Comparison of ENCODE assay signal across 29 cellular contexts in genomic region chr17:13749566-13750235, GRCh38.
DNase-seq lines count a peak whose midpoint lies in the region; ATAC-seq lines count a peak whose summit lies in the region.
"Had no signal": no experiment of that assay in that cellular context is flagged by ENCODE, and none has a peak within 500 bp of the region (broad histone marks: within the 10 kb centered on the region; RNA-seq: fewer than 3 reads in every experiment).

No MANE protein-coding gene starts in this region.

- H2AK5ac ChIP-seq in neuronal stem cell (ENCODE audit: low read depth, low read length) = no peak overlapping the region

- H3K79me2 ChIP-seq in Karpas-422 (ENCODE audit: low read length) = no peaks in the 10 kb centered on the region

- no peak overlapping the region for H4K91ac ChIP-seq in neuronal stem cell (ENCODE audit: low read depth, low read length, poor library complexity)

- H3K4ac ChIP-seq in neuronal stem cell (ENCODE audit: low read length) = no peak overlapping the region

- no peak overlapping the region for H2BK15ac ChIP-seq in neuronal stem cell (ENCODE audit: low read length)

- no peak overlapping the region for H4K8ac ChIP-seq in neuronal stem cell (ENCODE audit: low read depth, low read length)

- no peak overlapping the region for H3K14ac ChIP-seq in neuronal stem cell (ENCODE audit: low read length)

- peak; percentile 36 for DNase-seq in EH (ENCODE audit: low read depth)
- DNase-seq in OCI-M1 (lab: John Stamatoyannopoulos, UW) = peak; percentile 74
- DNase-seq in iPS-NIHi7 (ENCODE audit: extremely low spot score) = peak; percentile 17
- no peak for DNase-seq in neuronal stem cell (ENCODE audit: low spot score)
- DNase-seq in Kasumi-1 (lab: John Stamatoyannopoulos, UW) = no peak
- no peak for DNase-seq in activated CD4-positive, alpha-beta T cell treated with anti-CD3 and anti-CD28 coated beads for 36 hours
- DNase-seq in activated CD4-positive, alpha-beta T cell treated with anti-CD3 and anti-CD28 coated beads, Interleukin-2, amount 10 ng/mL, durations not matched to agents 24 days and 14 days = no peak
- no peak for DNase-seq in Karpas-422
- DNase-seq: activated CD4-positive, alpha-beta T cell treated with anti-CD3 and anti-CD28 coated beads, Interleukin-2, amount 50 U/mL, for 48 hours; activated naive CD4-positive, alpha-beta T cell; activated naive CD8-positive, alpha-beta T cell treated with anti-CD3 and anti-CD28 coated beads, Interleukin-2, amount 50 U/mL, for 24 hours; activated T-cell treated with anti-CD3 and anti-CD28 coated beads, Interleukin-2, amount 50 U/mL, for 72 hours; C1 segment of cervical spinal cord; caudate nucleus; cortex of kidney; DMS79; effector memory CD8-positive, alpha-beta T cell; erythroblast; GOT3; head of caudate nucleus; KBM-7; MG63; NCI-H1930; NCI-H526; psoas muscle; sigmoid colon; stimulated activated CD4-positive, alpha-beta T cell treated with anti-CD3 and anti-CD28 coated beads, Interleukin-4, amount 100 ng/mL, for 24 hours; thyroid gland had no signal

- no peak overlapping the region for H2BK120ac ChIP-seq in neuronal stem cell (ENCODE audit: low read depth, low read length)

- no peaks in the 10 kb centered on the region for H3K79me1 ChIP-seq in neuronal stem cell (ENCODE audit: low read depth, low read length)

- H3K36me3 Mint-ChIP-seq in activated CD4-positive, alpha-beta T cell treated with anti-CD3 and anti-CD28 coated beads for 36 hours (ENCODE audit: low read depth) = no peaks in the 10 kb centered on the region
- H3K36me3 Mint-ChIP-seq in activated CD4-positive, alpha-beta T cell treated with anti-CD3 and anti-CD28 coated beads, Interleukin-2, amount 10 ng/mL, durations not matched to agents 24 days and 14 days (ENCODE audit: low read depth) = no peaks in the 10 kb centered on the region

- no peak overlapping the region for H3K4me3 Mint-ChIP-seq in activated CD4-positive, alpha-beta T cell treated with anti-CD3 and anti-CD28 coated beads for 36 hours
- H3K4me3 Mint-ChIP-seq in activated CD4-positive, alpha-beta T cell treated with anti-CD3 and anti-CD28 coated beads, Interleukin-2, amount 10 ng/mL, durations not matched to agents 24 days and 14 days = no peak overlapping the region
- H3K4me3 Mint-ChIP-seq: activated naive CD8-positive, alpha-beta T cell treated with anti-CD3 and anti-CD28 coated beads, Interleukin-2, amount 50 U/mL, for 24 hours; activated T-cell treated with anti-CD3 and anti-CD28 coated beads, Interleukin-2, amount 50 U/mL, for 72 hours; effector memory CD8-positive, alpha-beta T cell had no signal

- H3K23ac ChIP-seq in neuronal stem cell (ENCODE audit: low read depth, low read length, poor library complexity) = no peak overlapping the region

- peaks cover 4 to 9% of the 10 kb centered on the region in 2 donors for H3K4me1 ChIP-seq in neuronal stem cell (ENCODE audit: control insufficient read depth in 2 of 2, insufficient read depth in 1 of 2, low read depth in 1 of 2, low read length in 2 of 2)
- H3K4me1 ChIP-seq in Karpas-422 (ENCODE audit: low read length) = no peaks in the 10 kb centered on the region
- H3K4me1 ChIP-seq: psoas muscle, sigmoid colon, thyroid gland had no signal

- ATAC-seq in activated CD4-positive, alpha-beta T cell treated with anti-CD3 and anti-CD28 coated beads for 36 hours = no peak
- ATAC-seq: activated naive CD8-positive, alpha-beta T cell treated with anti-CD3 and anti-CD28 coated beads, Interleukin-2, amount 50 U/mL, for 24 hours; activated T-cell treated with anti-CD3 and anti-CD28 coated beads, Interleukin-2, amount 50 U/mL, for 72 hours; effector memory CD8-positive, alpha-beta T cell; psoas muscle had no signal

- H3K27me3 ChIP-seq in neuronal stem cell (ENCODE audit: control insufficient read depth in 3 of 3, insufficient read depth in 3 of 3, low read depth in 1 of 3, low read length in 3 of 3) = no peaks in the 10 kb centered on the region
- H3K27me3 ChIP-seq in Karpas-422 (ENCODE audit: low read length) = no peaks in the 10 kb centered on the region
- H3K27me3 ChIP-seq: MG63, sigmoid colon, thyroid gland had no signal

- CTCF ChIA-PET in activated CD4-positive, alpha-beta T cell treated with anti-CD3 and anti-CD28 coated beads for 36 hours (lab: Charles Lee) = interaction anchor here (0.6 kb wide), 1 partner anchor 547 kb away, joined by 3 read pairs; no protein-coding TSS in a partner anchor

- no peaks in the 10 kb centered on the region for H3K36me3 ChIP-seq in neuronal stem cell (replicated peaks in 1 of 2; ENCODE audit: control insufficient read depth in 2 of 2, insufficient read depth in 2 of 2, low read length in 2 of 2)
- no peaks in the 10 kb centered on the region for H3K36me3 ChIP-seq in Karpas-422 (ENCODE audit: insufficient read depth, low read length)
- H3K36me3 ChIP-seq: MG63, sigmoid colon, thyroid gland had no signal

- H3K9me2 ChIP-seq in Karpas-422 (replicated peaks; ENCODE audit: insufficient read depth, low read length) = no peaks in the 10 kb centered on the region

- H3K27ac ChIP-seq in neuronal stem cell (replicated peaks; ENCODE audit: low read length) = no peak overlapping the region
- H3K27ac ChIP-seq in Karpas-422 (ENCODE audit: low read length) = no peak overlapping the region
- H3K27ac ChIP-seq: psoas muscle, sigmoid colon, thyroid gland had no signal

- intact Hi-C loops in activated CD4-positive, alpha-beta T cell treated with anti-CD3 and anti-CD28 coated beads for 36 hours (cut with DNase I, micrococcal nuclease) = no loop called here
- intact Hi-C loops in activated CD4-positive, alpha-beta T cell treated with anti-CD3 and anti-CD28 coated beads, Interleukin-2, amount 10 ng/mL, durations not matched to agents 24 days and 14 days (cut with micrococcal nuclease) = no loop called here

- no peak overlapping the region for H3K27ac Mint-ChIP-seq in activated CD4-positive, alpha-beta T cell treated with anti-CD3 and anti-CD28 coated beads for 36 hours
- H3K27ac Mint-ChIP-seq in activated CD4-positive, alpha-beta T cell treated with anti-CD3 and anti-CD28 coated beads, Interleukin-2, amount 10 ng/mL, durations not matched to agents 24 days and 14 days = no peak overlapping the region
- H3K27ac Mint-ChIP-seq: activated naive CD8-positive, alpha-beta T cell treated with anti-CD3 and anti-CD28 coated beads, Interleukin-2, amount 50 U/mL, for 24 hours; activated T-cell treated with anti-CD3 and anti-CD28 coated beads, Interleukin-2, amount 50 U/mL, for 72 hours; effector memory CD8-positive, alpha-beta T cell had no signal

- no peak overlapping the region for H2BK12ac ChIP-seq in neuronal stem cell (ENCODE audit: low read length)

- POLR2A ChIA-PET in activated CD4-positive, alpha-beta T cell treated with anti-CD3 and anti-CD28 coated beads for 36 hours (lab: Charles Lee) = no interaction called here

- H4K20me1 ChIP-seq in Karpas-422 (ENCODE audit: insufficient read depth, low read depth, low read length) = no peaks in the 10 kb centered on the region

- WGBS in neuronal stem cell (ENCODE audit: extremely low coverage in 2 of 2, insufficient read length in 2 of 2, insufficient replicate concordance in 1 of 2), 2 donors = no CpG with 5 or more reads among the region's 4 CpGs

- H3K9me3 ChIP-seq in neuronal stem cell (replicated peaks in 1 of 2; ENCODE audit: control insufficient read depth in 2 of 2, insufficient read depth in 1 of 2, low read depth in 1 of 2, low read length in 2 of 2) (peaks cover 0 to 1% of the 10 kb centered on the region in 2 donors), Karpas-422 (ENCODE audit: low read length) (peaks cover 3% of the 10 kb centered on the region; the same call in 1 of the 2 replicates)
- H3K9me3 ChIP-seq: MG63, psoas muscle, sigmoid colon, thyroid gland had no signal

- H2BK5ac ChIP-seq in neuronal stem cell (ENCODE audit: low read length) = no peak overlapping the region

- H3K9ac ChIP-seq in neuronal stem cell (ENCODE audit: low read depth, low read length, poor library complexity) = no peak overlapping the region
- H3K9ac ChIP-seq in Karpas-422 (ENCODE audit: low read length) = no peak overlapping the region

- no peak overlapping the region for H3K18ac ChIP-seq in neuronal stem cell (ENCODE audit: low read length)

- no peaks in the 10 kb centered on the region for H3K4me1 Mint-ChIP-seq in activated CD4-positive, alpha-beta T cell treated with anti-CD3 and anti-CD28 coated beads for 36 hours
- no peaks in the 10 kb centered on the region for H3K4me1 Mint-ChIP-seq in activated CD4-positive, alpha-beta T cell treated with anti-CD3 and anti-CD28 coated beads, Interleukin-2, amount 10 ng/mL, durations not matched to agents 24 days and 14 days
- H3K4me1 Mint-ChIP-seq: activated naive CD8-positive, alpha-beta T cell treated with anti-CD3 and anti-CD28 coated beads, Interleukin-2, amount 50 U/mL, for 24 hours had no signal

- H3K4me3 ChIP-seq in neuronal stem cell (ENCODE audit: low read length in 2 of 2) (no peak overlapping the region), Karpas-422 (ENCODE audit: low read length) (no peak overlapping the region)
- H3K4me3 ChIP-seq: lung, MG63, psoas muscle, sigmoid colon, thyroid gland had no signal

- peak overlapping the region; percentile 75 for H2AFZ ChIP-seq in neuronal stem cell (ENCODE audit: low read length)
- H2AFZ ChIP-seq in Karpas-422 (ENCODE audit: low read length) = no peak overlapping the region

- no peak overlapping the region for H3K4me2 ChIP-seq in neuronal stem cell (ENCODE audit: insufficient read depth, low read length, poor library complexity, severe bottlenecking)
- no peak overlapping the region for H3K4me2 ChIP-seq in Karpas-422 (ENCODE audit: low read depth, low read length, poor library complexity, severe bottlenecking)

- H3K27me3 Mint-ChIP-seq in activated CD4-positive, alpha-beta T cell treated with anti-CD3 and anti-CD28 coated beads for 36 hours = peaks cover 4% of the 10 kb centered on the region
- H3K27me3 Mint-ChIP-seq in activated CD4-positive, alpha-beta T cell treated with anti-CD3 and anti-CD28 coated beads, Interleukin-2, amount 10 ng/mL, durations not matched to agents 24 days and 14 days = peaks cover 3% of the 10 kb centered on the region

- no peaks in the 10 kb centered on the region for H3K9me3 Mint-ChIP-seq in activated CD4-positive, alpha-beta T cell treated with anti-CD3 and anti-CD28 coated beads for 36 hours (ENCODE audit: low read depth)
- H3K9me3 Mint-ChIP-seq in activated CD4-positive, alpha-beta T cell treated with anti-CD3 and anti-CD28 coated beads, Interleukin-2, amount 10 ng/mL, durations not matched to agents 24 days and 14 days = no peaks in the 10 kb centered on the region
- H3K9me3 Mint-ChIP-seq: activated naive CD8-positive, alpha-beta T cell treated with anti-CD3 and anti-CD28 coated beads, Interleukin-2, amount 50 U/mL, for 24 hours; effector memory CD8-positive, alpha-beta T cell had no signal

Comparison
In these comparisons a context has a peak if more than half of its experiments do, and no peak if none do; other contexts are left out.
1. DNase-seq: peak in EH (single experiment), OCI-M1 (single experiment) and iPS-NIHi7 (single experiment); none in neuronal stem cell (single experiment), Kasumi-1 (0 of 2), activated CD4-positive, alpha-beta T cell treated with anti-CD3 and anti-CD28 coated beads for 36 hours (single experiment), activated CD4-positive, alpha-beta T cell treated with anti-CD3 and anti-CD28 coated beads, Interleukin-2, amount 10 ng/mL, durations not matched to agents 24 days and 14 days (single experiment) and Karpas-422 (single experiment).